17 cellular contexts compared by ENCODE assay signal in the genomic region with DNA sequence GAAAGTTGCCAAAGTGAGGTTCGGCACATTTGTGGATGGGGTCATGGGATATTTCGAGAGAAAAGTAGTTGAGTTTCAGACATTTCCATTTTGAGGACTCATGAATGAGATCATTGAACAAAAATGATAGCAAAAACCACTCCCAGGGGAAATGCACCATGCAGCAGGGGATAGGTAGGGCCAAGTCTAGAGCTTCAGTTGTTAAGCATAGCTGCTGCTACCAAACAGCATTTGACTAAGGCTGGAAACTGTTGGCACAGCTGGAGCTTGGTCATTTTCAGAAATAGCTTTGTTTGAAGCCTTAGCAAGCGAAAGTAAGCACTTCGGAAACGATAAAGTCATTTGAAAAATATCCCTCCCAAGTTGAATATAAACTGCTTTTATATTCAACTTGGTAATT.
DNase-seq lines count a peak whose midpoint lies in the region; ATAC-seq and TF ChIP-seq lines count a peak whose summit lies in the region.
"Had no signal": no experiment of that assay in that cellular context is flagged by ENCODE, and none has a peak within 500 bp of the region (broad histone marks: within the 10 kb centered on the region; RNA-seq: fewer than 3 reads in every experiment).

No MANE protein-coding gene starts in this region.

- POLR2A ChIA-PET in A673 (lab: Charles Lee; ENCODE audit: low non-redundant PET), result interaction anchor here (0.7 kb wide), 1 partner anchor 14 kb away, joined by 9 read pairs; no protein-coding TSS in a partner anchor

- H3K4me3 Mint-ChIP-seq in chondrocyte (ENCODE audit: unreplicated experiment), result no peak overlapping the region
- H3K4me3 Mint-ChIP-seq: B cell; CD4-positive, alpha-beta T cell had no signal

- H3K4me1 ChIP-seq in A673 (ENCODE audit: insufficient read depth, low read length, poor library complexity, severe bottlenecking), result peaks cover 11% of the 10 kb centered on the region
- H3K4me1 ChIP-seq in gastroesophageal sphincter, result no peaks in the 10 kb centered on the region

- no peak for TF ChIP-seq EP300 in gastroesophageal sphincter (IDR thresholded peaks at IDR 0.05)

- H3K9me3 Mint-ChIP-seq in chondrocyte (ENCODE audit: low read depth), result no peaks in the 10 kb centered on the region
- H3K9me3 Mint-ChIP-seq: CD4-positive, alpha-beta T cell had no signal

- H3K27ac ChIP-seq in A673 (ENCODE audit: low read depth, low read length, poor library complexity, severe bottlenecking) (no peak overlapping the region), gastroesophageal sphincter (no peak overlapping the region)
- H3K27ac ChIP-seq: HL-60 had no signal

- DNase-seq in A673 (ENCODE audit: low spot score), result peak; percentile 32
- peak; percentile 8 for DNase-seq in GM12865 (ENCODE audit: low read depth)
- peak; percentile 25 for DNase-seq in NCI-H774 (lab: John Stamatoyannopoulos, UW)
- DNase-seq in choroid plexus epithelial cell (ENCODE audit: low read depth), result peak; percentile 10
- no peak for DNase-seq in chondrocyte (ENCODE audit: low spot score)
- no peak for DNase-seq in inferior parietal cortex (ENCODE audit: extremely low spot score)
- DNase-seq: C1 segment of cervical spinal cord; CD4-positive, alpha-beta T cell; COR-L47; DMS153; DMS79 treated with DMSO at 0.1 percent for 48 hours; GDM1 had no signal

- 59 to 62% methylated on average over 4 to 5 of the region's 5 CpGs for WGBS in gastroesophageal sphincter (ENCODE audit: low coverage in 1 of 2), 2 donors

- no peaks in the 10 kb centered on the region for H3K27me3 ChIP-seq in A673 (replicated peaks; ENCODE audit: insufficient read depth, low read depth, low read length, poor library complexity)
- H3K27me3 ChIP-seq in gastroesophageal sphincter, result no peaks in the 10 kb centered on the region

- H3K27ac Mint-ChIP-seq in chondrocyte (ENCODE audit: unreplicated experiment), result no peak overlapping the region
- H3K27ac Mint-ChIP-seq: B cell; CD4-positive, alpha-beta T cell had no signal

- H3K36me3 ChIP-seq in A673 (ENCODE audit: insufficient read depth, low read length, poor library complexity, severe bottlenecking) (no peaks in the 10 kb centered on the region), gastroesophageal sphincter (no peaks in the 10 kb centered on the region)

- no peak for TF ChIP-seq POLR2A in gastroesophageal sphincter (IDR thresholded peaks at IDR 0.05)

- no peaks in the 10 kb centered on the region for H3K36me3 Mint-ChIP-seq in chondrocyte (ENCODE audit: low read depth)

- no peaks in the 10 kb centered on the region for H3K4me1 Mint-ChIP-seq in chondrocyte (ENCODE audit: low read depth)
- H3K4me1 Mint-ChIP-seq: B cell had no signal

- CTCF ChIA-PET in A673 (lab: Charles Lee), result no interaction called here

- H3K4me3 ChIP-seq in A673 (ENCODE audit: low read depth, low read length, poor library complexity, severe bottlenecking) (no peak overlapping the region), GM12865 (ENCODE audit: low read depth, low read length) (no peak overlapping the region), choroid plexus epithelial cell (ENCODE audit: low read depth, low read length) (no peak overlapping the region), gastroesophageal sphincter (no peak overlapping the region)

- no peak for ATAC-seq in gastroesophageal sphincter
- ATAC-seq in GM18867 (IDR thresholded peaks at IDR 0.05; ENCODE audit: unreplicated experiment), result no peak
- ATAC-seq: HCT116 had no signal

- no peaks in the 10 kb centered on the region for H3K9me3 ChIP-seq in A673 (ENCODE audit: low read depth, low read length, poor library complexity, severe bottlenecking)
- H3K9me3 ChIP-seq in gastroesophageal sphincter, result no peaks in the 10 kb centered on the region

- H3K27me3 Mint-ChIP-seq in chondrocyte (ENCODE audit: low read depth), result no peaks in the 10 kb centered on the region
- H3K27me3 Mint-ChIP-seq: B cell; CD4-positive, alpha-beta T cell had no signal

- intact Hi-C loops in A673 (cut with micrococcal nuclease; ENCODE audit: unreplicated experiment), result no loop called here

- no peak for TF ChIP-seq CTCF in A673 (conservative IDR thresholded peaks at IDR 0.05; ENCODE audit: low read depth, low read length)
- no peak for TF ChIP-seq CTCF in GM12865 (IDR thresholded peaks at IDR 0.05; ENCODE audit: insufficient read depth, low read depth, low read length, missing control alignments)
- TF ChIP-seq CTCF in choroid plexus epithelial cell (conservative IDR thresholded peaks at IDR 0.05; ENCODE audit: low read depth, low read length), result no peak
- TF ChIP-seq CTCF in chondrocyte (IDR thresholded peaks at IDR 0.05), result no peak
- TF ChIP-seq CTCF in gastroesophageal sphincter (IDR thresholded peaks at IDR 0.05), result no peak

- BruUV-seq in A673 (replicated peaks; lab: Mats Ljungman, UMichigan), result no TSS peak

Comparison
In these comparisons a context has a peak if more than half of its experiments do, and no peak if none do; other contexts are left out.
1. DNase-seq: peak in A673 (single experiment), GM12865 (single experiment), NCI-H774 (single experiment) and choroid plexus epithelial cell (single experiment); none in chondrocyte (single experiment) and inferior parietal cortex (single experiment).